In the genomic region with DNA sequence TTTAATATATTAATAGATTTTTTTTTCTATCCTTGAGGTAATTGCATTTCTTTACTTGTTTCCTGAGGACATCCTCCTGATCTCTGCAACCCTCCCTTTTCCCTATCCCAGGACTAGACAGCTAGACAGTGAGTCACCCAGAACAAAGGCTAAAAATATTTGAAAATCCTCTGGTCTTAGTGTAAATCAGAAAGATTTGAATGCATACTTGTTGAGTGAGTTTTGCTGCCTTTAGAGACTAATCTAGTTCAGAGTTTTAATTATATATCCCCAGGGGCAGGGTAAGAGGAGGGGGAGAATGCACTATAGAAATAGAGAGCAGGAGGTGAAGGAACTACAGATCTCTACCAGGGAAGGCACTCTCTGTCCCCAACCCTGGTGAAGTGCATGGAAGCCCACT, we compare ENCODE assay signal across 16 cellular contexts.
DNase-seq lines count a peak whose midpoint lies in the region; ATAC-seq and TF ChIP-seq lines count a peak whose summit lies in the region.
"Had no signal": no experiment of that assay in that cellular context is flagged by ENCODE, and none has a peak within 500 bp of the region (broad histone marks: within the 10 kb centered on the region; RNA-seq: fewer than 3 reads in every experiment).

No MANE protein-coding gene starts in this region.

- H3K36me3 ChIP-seq in SJCRH30 (no peaks in the 10 kb centered on the region), osteoblast (ENCODE audit: insufficient read depth, low read length) (no peaks in the 10 kb centered on the region)
- H3K36me3 ChIP-seq: stomach had no signal

- no peaks in the 10 kb centered on the region for H3K4me1 ChIP-seq in SJCRH30
- H3K4me1 ChIP-seq in osteoblast (ENCODE audit: insufficient read depth, low read length): peaks cover 22% of the 10 kb centered on the region
- H3K4me1 ChIP-seq: stomach had no signal

- no peak for ATAC-seq in stimulated activated naive B cell treated with anti-CD40 and anti-IgM and Interleukin-4, amounts not matched to agents 10 μg/mL and 1 μg/mL and 100 μg/mL, for 72 hours (replicated peaks)
- ATAC-seq in Right ventricle myocardium inferior: no peak

- intact Hi-C loops in Right ventricle myocardium inferior (cut with DNase I): loop anchor here (10.0 kb wide), 1 partner anchor 205 kb away; no protein-coding TSS in a partner anchor

- peak; percentile 52 for DNase-seq in Daoy (ENCODE audit: low read depth)
- DNase-seq in SJCRH30: no peak
- peak; percentile 48 for DNase-seq in fibroblast of gingiva (ENCODE audit: low read depth)
- DNase-seq in osteoblast (ENCODE audit: insufficient read length, low spot score, missing footprints): peak; percentile 77
- DNase-seq in stimulated activated naive B cell treated with anti-CD40 and anti-IgM and Interleukin-4, amounts not matched to agents 10 μg/mL and 1 μg/mL and 100 μg/mL, for 72 hours: no peak
- no peak for DNase-seq in GM20000 (ENCODE audit: low spot score)
- DNase-seq in Right ventricle myocardium inferior (ENCODE audit: missing footprints): no peak
- no peak for DNase-seq in activated gamma-delta T cell treated with Interleukin-2 at 50 U/mL for 16 hours
- DNase-seq: effector CD4-positive, alpha-beta T cell; mesendoderm; NCI-H1092 treated with DMSO at 0.1 percent for 48 hours; NCI-H524; RPMI8226; stimulated activated CD4-positive, alpha-beta T cell treated with anti-CD3 and anti-CD28 coated beads, Interleukin-4, amount 100 ng/mL, for 24 hours; stomach had no signal

- H3K27me3 Mint-ChIP-seq in stimulated activated naive B cell treated with anti-CD40 and anti-IgM and Interleukin-4, amounts not matched to agents 10 μg/mL and 1 μg/mL and 100 μg/mL, for 72 hours: no peaks in the 10 kb centered on the region

- H3K4me1 Mint-ChIP-seq in stimulated activated naive B cell treated with anti-CD40 and anti-IgM and Interleukin-4, amounts not matched to agents 10 μg/mL and 1 μg/mL and 100 μg/mL, for 72 hours: peaks cover 0 to 5% of the 10 kb centered on the region in 2 donors

- no peak overlapping the region for H3K27ac Mint-ChIP-seq in stimulated activated naive B cell treated with anti-CD40 and anti-IgM and Interleukin-4, amounts not matched to agents 10 μg/mL and 1 μg/mL and 100 μg/mL, for 72 hours

- peak overlapping the region; percentile 9 for H3K4me2 ChIP-seq in osteoblast (ENCODE audit: insufficient read depth, low read length)

- no peak for TF ChIP-seq CTCF in osteoblast (IDR thresholded peaks at IDR 0.05; ENCODE audit: extremely low read depth, low read depth, low read length)
- no peak for TF ChIP-seq CTCF in GM20000 (IDR thresholded peaks at IDR 0.05; ENCODE audit: extremely low read depth, missing control alignments)

- no peaks in the 10 kb centered on the region for H3K36me3 Mint-ChIP-seq in stimulated activated naive B cell treated with anti-CD40 and anti-IgM and Interleukin-4, amounts not matched to agents 10 μg/mL and 1 μg/mL and 100 μg/mL, for 72 hours

- no peak overlapping the region for H3K4me3 ChIP-seq in SJCRH30
- H3K4me3 ChIP-seq in osteoblast (ENCODE audit: insufficient read depth, low read length): no peak overlapping the region
- H3K4me3 ChIP-seq: stomach had no signal

- H3K4me3 Mint-ChIP-seq in stimulated activated naive B cell treated with anti-CD40 and anti-IgM and Interleukin-4, amounts not matched to agents 10 μg/mL and 1 μg/mL and 100 μg/mL, for 72 hours: no peak overlapping the region

- H3K9me3 ChIP-seq in SJCRH30 (replicated peaks) (no peaks in the 10 kb centered on the region), osteoblast (ENCODE audit: low read depth, low read length) (no peaks in the 10 kb centered on the region)

- H3K27ac ChIP-seq in SJCRH30 (peak overlapping the region; percentile 43), osteoblast (ENCODE audit: low read depth, low read length) (peak overlapping the region; percentile 56)
- H3K27ac ChIP-seq: parathyroid adenoma, stomach had no signal

- H3K79me2 ChIP-seq in osteoblast (ENCODE audit: insufficient read depth, low read length): no peaks in the 10 kb centered on the region
- H3K79me2 ChIP-seq: parathyroid adenoma had no signal

- no peaks in the 10 kb centered on the region for H4K20me1 ChIP-seq in osteoblast (ENCODE audit: insufficient read depth, low read length)

- H3K9me3 Mint-ChIP-seq in stimulated activated naive B cell treated with anti-CD40 and anti-IgM and Interleukin-4, amounts not matched to agents 10 μg/mL and 1 μg/mL and 100 μg/mL, for 72 hours: peaks cover 0 to 4% of the 10 kb centered on the region in 2 donors

- no peaks in the 10 kb centered on the region for H3K27me3 ChIP-seq in SJCRH30
- no peaks in the 10 kb centered on the region for H3K27me3 ChIP-seq in osteoblast (ENCODE audit: insufficient read depth, low read length)
- H3K27me3 ChIP-seq: stomach had no signal

- no peak overlapping the region for H2AFZ ChIP-seq in osteoblast (ENCODE audit: low read length)
- H2AFZ ChIP-seq: parathyroid adenoma had no signal

Comparison
In these comparisons a context has a peak if more than half of its experiments do, and no peak if none do; other contexts are left out.
1. DNase-seq: peak in Daoy (single experiment), fibroblast of gingiva (single experiment) and osteoblast (single experiment); none in SJCRH30 (0 of 2), stimulated activated naive B cell treated with anti-CD40 and anti-IgM and Interleukin-4, amounts not matched to agents 10 μg/mL and 1 μg/mL and 100 μg/mL, for 72 hours (single experiment), GM20000 (single experiment), Right ventricle myocardium inferior (single experiment) and activated gamma-delta T cell treated with Interleukin-2 at 50 U/mL for 16 hours (single experiment).